ENCODE assay signal across 1 cellular context in genomic region chr10:30422981-30423654, GRCh38.
TF ChIP-seq lines count a peak whose summit lies in the region.

No MANE protein-coding gene starts in this region.

TF ChIP-seq in HepG2, 621 proteins besides CTCF, POLR2A, EP300 and RAD21 (continued from another document and continues in another):
- no peak for TF ChIP-seq ZNF407 (CRISPR knock-in tag; IDR thresholded peaks at IDR 0.05; ENCODE audit: not compliant biosample characterization)
- TF ChIP-seq ISL2 (CRISPR knock-in tag; IDR thresholded peaks at IDR 0.05), result peak; percentile 41; the same call in 1 of the 2 replicates
- peak; percentile 19; the same call in 1 of the 2 replicates for TF ChIP-seq KAT8 (CRISPR knock-in tag; IDR thresholded peaks at IDR 0.05)
- TF ChIP-seq GATAD2A (CRISPR knock-in tag; IDR thresholded peaks at IDR 0.05), result peak; percentile 72
- no peak for TF ChIP-seq THYN1 (CRISPR knock-in tag; IDR thresholded peaks at IDR 0.05; ENCODE audit: borderline replicate concordance, low read depth)
- 0 out of 2 replicates have a peak, but pooled peaks have one; percentile 27 for TF ChIP-seq ZNF510 (CRISPR knock-in tag; IDR thresholded peaks at IDR 0.05; ENCODE audit: low read depth)
- peak; percentile 42; the same call in 1 of the 2 replicates for TF ChIP-seq MNT (IDR thresholded peaks at IDR 0.05)
- peak; percentile 56; the same call in 1 of the 2 replicates for TF ChIP-seq ZFP91 (CRISPR knock-in tag; IDR thresholded peaks at IDR 0.05; ENCODE audit: borderline replicate concordance)
- no peak for TF ChIP-seq NONO (IDR thresholded peaks at IDR 0.05)
- TF ChIP-seq NONO (CRISPR knock-in tag; conservative IDR thresholded peaks at IDR 0.05), result no peak
- TF ChIP-seq KDM6A (CRISPR knock-in tag; IDR thresholded peaks at IDR 0.05; ENCODE audit: low read depth), result 0 out of 2 replicates have a peak, but pooled peaks have one; percentile 44
- no peak for TF ChIP-seq SP2 (CRISPR knock-in tag; IDR thresholded peaks at IDR 0.05)
- TF ChIP-seq ZNF383 (CRISPR knock-in tag; IDR thresholded peaks at IDR 0.05; ENCODE audit: borderline replicate concordance), result 0 out of 2 replicates have a peak, but pooled peaks have one; percentile 66
- peak; percentile 52; the same call in 1 of the 2 replicates for TF ChIP-seq ZNF644 (CRISPR knock-in tag; IDR thresholded peaks at IDR 0.05; ENCODE audit: low read depth)
- TF ChIP-seq THAP9 (CRISPR knock-in tag; IDR thresholded peaks at IDR 0.05; ENCODE audit: borderline replicate concordance), result no peak
- no peak for TF ChIP-seq ZNF639 (CRISPR knock-in tag; conservative IDR thresholded peaks at IDR 0.05)
- TF ChIP-seq KMT2A (CRISPR knock-in tag; IDR thresholded peaks at IDR 0.05), result no peak; the same call in 1 of the 2 replicates
- TF ChIP-seq ZNF34 (CRISPR knock-in tag; IDR thresholded peaks at IDR 0.05; ENCODE audit: borderline replicate concordance), result 0 out of 2 replicates have a peak, but pooled peaks have one; percentile 39
- TF ChIP-seq DRAP1 (CRISPR knock-in tag; IDR thresholded peaks at IDR 0.05), result peak; percentile 41; the same call in 1 of the 2 replicates
- TF ChIP-seq THAP11 (CRISPR knock-in tag; IDR thresholded peaks at IDR 0.05), result peak; percentile 27; the same call in 1 of the 2 replicates
- TF ChIP-seq LCORL (IDR thresholded peaks at IDR 0.05), result no peak
- 0 out of 2 replicates have a peak, but pooled peaks have one; percentile 10 for TF ChIP-seq LCORL (CRISPR knock-in tag; IDR thresholded peaks at IDR 0.05)
- no peak for TF ChIP-seq ZNF766 (CRISPR knock-in tag; IDR thresholded peaks at IDR 0.05; ENCODE audit: borderline replicate concordance)
- 0 out of 2 replicates have a peak, but pooled peaks have one; percentile 17 for TF ChIP-seq POGK (CRISPR knock-in tag; conservative IDR thresholded peaks at IDR 0.05)
- peak; percentile 73; the same call in 1 of the 2 replicates for TF ChIP-seq ZNF788 (CRISPR knock-in tag; IDR thresholded peaks at IDR 0.05; ENCODE audit: borderline replicate concordance)
- peak; percentile 31; the same call in 1 of the 2 replicates for TF ChIP-seq THRA (CRISPR knock-in tag; IDR thresholded peaks at IDR 0.05; ENCODE audit: borderline replicate concordance)
- peak; percentile 77 for TF ChIP-seq PHF21A (CRISPR knock-in tag; IDR thresholded peaks at IDR 0.05)
- TF ChIP-seq KDM5B (CRISPR knock-in tag; IDR thresholded peaks at IDR 0.05; ENCODE audit: borderline replicate concordance), result peak; percentile 37; the same call in 1 of the 2 replicates
- TF ChIP-seq ZNF331 (CRISPR knock-in tag; IDR thresholded peaks at IDR 0.05), result peak; percentile 27; the same call in 1 of the 2 replicates
- TF ChIP-seq ZNF263 (CRISPR knock-in tag; IDR thresholded peaks at IDR 0.05), result peak; percentile 60
- TF ChIP-seq ZNF737 (CRISPR knock-in tag; IDR thresholded peaks at IDR 0.05; ENCODE audit: borderline replicate concordance), result no peak
- peak; percentile 71 for TF ChIP-seq POGZ (CRISPR knock-in tag; IDR thresholded peaks at IDR 0.05)
- no peak for TF ChIP-seq SOX6 (IDR thresholded peaks at IDR 0.05)
- peak; percentile 80 for TF ChIP-seq SOX6 (CRISPR knock-in tag; IDR thresholded peaks at IDR 0.05)
- no peak for TF ChIP-seq KMT2B (CRISPR knock-in tag; IDR thresholded peaks at IDR 0.05)
- TF ChIP-seq MLX (CRISPR knock-in tag; IDR thresholded peaks at IDR 0.05), result peak; percentile 62; the same call in 1 of the 2 replicates
- TF ChIP-seq ATF5 (CRISPR knock-in tag; IDR thresholded peaks at IDR 0.05; ENCODE audit: low read depth), result no peak
- TF ChIP-seq HDAC2 (CRISPR knock-in tag; IDR thresholded peaks at IDR 0.05), result peak; percentile 60; the same call in 1 of the 2 replicates
